ENCODE assay signal across 18 cellular contexts in the genomic region with DNA sequence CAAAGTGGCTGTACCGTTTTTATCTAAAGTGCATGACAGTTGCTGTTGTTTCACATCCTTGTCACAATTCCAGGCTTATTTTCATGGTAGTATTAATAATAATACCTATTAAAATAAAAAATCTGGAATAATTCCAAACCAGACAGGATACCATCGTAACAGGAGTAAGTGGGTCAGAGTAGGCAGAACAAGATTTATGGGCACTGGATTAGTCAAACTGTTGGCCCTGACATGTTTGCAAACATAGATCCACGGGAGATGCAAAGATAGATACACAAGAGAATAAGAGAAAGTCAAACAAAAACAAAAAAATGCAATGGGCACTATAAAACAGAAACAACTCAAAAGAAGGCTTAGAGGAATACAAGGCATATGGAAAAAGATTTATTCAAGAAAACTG.
"Had no signal": no experiment of that assay in that cellular context is flagged by ENCODE, and none has a peak within 500 bp of the region (broad histone marks: within the 10 kb centered on the region; RNA-seq: fewer than 3 reads in every experiment).

No MANE protein-coding gene starts in this region.

- H3K4me3 ChIP-seq: K562, SJCRH30 had no signal

- H3K27me3 ChIP-seq: SJCRH30 had no signal

- H3K9me3 ChIP-seq: SJCRH30 had no signal

- DNase-seq: Kasumi-1, NCI-H1092, NCI-H1436, NCI-H187, NCI-H2029, NCI-H2081 treated with DMSO at 0.1 percent for 48 hours, NCI-H2171, NCI-H226, NCI-H446, NCI-H510A, NCI-H524 treated with DMSO at 0.1 percent for 48 hours, NCI-H774, SHP77 treated with DMSO at 0.1 percent for 48 hours, SJCRH30, T-helper 1 cell, T-helper 17 cell had no signal

- H3K27me3 Mint-ChIP-seq: IgD-negative memory B cell, T-helper 17 cell had no signal

- H3K4me3 Mint-ChIP-seq: IgD-negative memory B cell, T-helper 17 cell had no signal

- H3K27ac Mint-ChIP-seq: IgD-negative memory B cell, T-helper 17 cell had no signal

- H3K4me1 ChIP-seq: SJCRH30 had no signal

- H3K4me1 Mint-ChIP-seq: IgD-negative memory B cell, T-helper 17 cell had no signal

- H3K36me3 ChIP-seq: SJCRH30 had no signal
